Comparison of ENCODE assay signal across 8 cellular contexts in genomic region chr1:156502396-156502748, GRCh38. TPM values are rescaled to one million over a fixed set of nuclear protein-coding genes. Genes with fewer than 3 reads are reported as not detected.
DNase-seq lines count a peak whose midpoint lies in the region; ATAC-seq, FAIRE-seq and TF ChIP-seq lines count a peak whose summit lies in the region.

No MANE protein-coding gene starts in this region.

- DNase-seq in activated CD8-positive, alpha-beta memory T cell treated with anti-CD3 and anti-CD28 coated beads, Interleukin-2, amount 10 ng/mL, durations not matched to agents 7 days and 5 days = no peak
- no peak for DNase-seq in activated CD8-positive, alpha-beta memory T cell treated with anti-CD3 and anti-CD28 coated beads, Interleukin-2, amount 50 U/mL, for 4 hours
- no peak for DNase-seq in lower lobe of right lung
- DNase-seq in thyroid gland = no peak
- no peak for DNase-seq in HTR-8/SVneo (ENCODE audit: insufficient read length, low spot score)
- DNase-seq in stimulated activated naive CD4-positive, alpha-beta T cell treated with Interleukin-2 at 50 U/mL for 16 hours (lab: John Stamatoyannopoulos, UW) = no peak

- no peak for ATAC-seq in activated CD8-positive, alpha-beta memory T cell treated with anti-CD3 and anti-CD28 coated beads, Interleukin-2, amount 10 ng/mL, durations not matched to agents 7 days and 5 days
- no peak for ATAC-seq in lower lobe of right lung
- ATAC-seq in HG02885 (IDR thresholded peaks at IDR 0.05; ENCODE audit: poor library complexity, unreplicated experiment) = no peak

- peaks cover 8% of the 10 kb centered on the region for H3K36me3 Mint-ChIP-seq in activated CD8-positive, alpha-beta memory T cell treated with anti-CD3 and anti-CD28 coated beads, Interleukin-2, amount 10 ng/mL, durations not matched to agents 7 days and 5 days

- CTCF ChIA-PET in activated CD8-positive, alpha-beta memory T cell treated with anti-CD3 and anti-CD28 coated beads, Interleukin-2, amount 10 ng/mL, durations not matched to agents 7 days and 5 days (lab: Charles Lee) = interaction anchor here (0.6 to 18.2 kb wide), 8 partner anchors 17 to 129 kb away, joined by 3 to 372 read pairs (median 3); no protein-coding TSS in a partner anchor

- no peak for FAIRE-seq in HTR-8/SVneo (lab: Jason Lieb, UNC)

- intact Hi-C loops in lower lobe of right lung (cut with DNase I) = no loop called here
- intact Hi-C loops in thyroid gland (cut with DNase I) = no loop called here

- no peak for TF ChIP-seq POLR2A in thyroid gland (IDR thresholded peaks at IDR 0.05)

- H3K27ac Mint-ChIP-seq in activated CD8-positive, alpha-beta memory T cell treated with anti-CD3 and anti-CD28 coated beads, Interleukin-2, amount 10 ng/mL, durations not matched to agents 7 days and 5 days = peak overlapping the region; percentile 97

- peak overlapping the region; percentile 70 for H3K4me3 Mint-ChIP-seq in activated CD8-positive, alpha-beta memory T cell treated with anti-CD3 and anti-CD28 coated beads, Interleukin-2, amount 10 ng/mL, durations not matched to agents 7 days and 5 days

- H3K36me3 ChIP-seq in lower lobe of right lung (no peaks in the 10 kb centered on the region), thyroid gland (no peaks in the 10 kb centered on the region)

- WGBS in adipose tissue, 3 donors = 6 to 38% (median 14%) methylated on average over 1 of the region's 1 CpG
- 40 to 46% methylated on average over 1 of the region's 1 CpG for WGBS in thyroid gland, 2 donors

- H3K9me3 Mint-ChIP-seq in activated CD8-positive, alpha-beta memory T cell treated with anti-CD3 and anti-CD28 coated beads, Interleukin-2, amount 10 ng/mL, durations not matched to agents 7 days and 5 days (ENCODE audit: low read depth) = no peaks in the 10 kb centered on the region

- peak overlapping the region; percentile 68 for H3K27ac ChIP-seq in adipose tissue (ENCODE audit: low read depth, low read length)
- peak overlapping the region; percentile 100 for H3K27ac ChIP-seq in lower lobe of right lung
- H3K27ac ChIP-seq in thyroid gland = peak overlapping the region; percentile 99 to 100 (median 100)

- no peaks in the 10 kb centered on the region for H3K9me3 ChIP-seq in lower lobe of right lung
- H3K9me3 ChIP-seq in thyroid gland = no peaks in the 10 kb centered on the region

- TF ChIP-seq CTCF in lower lobe of right lung (IDR thresholded peaks at IDR 0.05) (no peak), thyroid gland (IDR thresholded peaks at IDR 0.05) (no peak)

- peaks cover 69% of the 10 kb centered on the region for H3K4me1 Mint-ChIP-seq in activated CD8-positive, alpha-beta memory T cell treated with anti-CD3 and anti-CD28 coated beads, Interleukin-2, amount 10 ng/mL, durations not matched to agents 7 days and 5 days

- H3K4me3 ChIP-seq in lower lobe of right lung (peak overlapping the region; percentile 88), thyroid gland (replicated peaks in 1 of 3) (peak overlapping the region in 1 of 3 donors; percentile 16)

- H3K27me3 ChIP-seq in lower lobe of right lung (ENCODE audit: low read depth) (no peaks in the 10 kb centered on the region), thyroid gland (no peaks in the 10 kb centered on the region)

- peaks cover 65% of the 10 kb centered on the region for H3K4me1 ChIP-seq in lower lobe of right lung
- H3K4me1 ChIP-seq in thyroid gland = peaks cover 53 to 54% of the 10 kb centered on the region in 2 donors

- H3K27me3 Mint-ChIP-seq in activated CD8-positive, alpha-beta memory T cell treated with anti-CD3 and anti-CD28 coated beads, Interleukin-2, amount 10 ng/mL, durations not matched to agents 7 days and 5 days = no peaks in the 10 kb centered on the region

RNA-seq across cellular contexts. Expression of gene MEF2D, which starts 1.8 kb away (rescaled TPM):
- 10 to 100 TPM; 57.1 to 63.1 TPM for total RNA-seq in activated CD8-positive, alpha-beta memory T cell treated with anti-CD3 and anti-CD28 coated beads, Interleukin-2, amount 10 ng/mL, durations not matched to agents 7 days and 5 days
- 10 to 100 TPM; 13.4 to 28.7 (median 17.4) TPM for polyA plus RNA-seq in adipose tissue
- total RNA-seq in lower lobe of right lung (51.0 TPM), thyroid gland (10 to 100 TPM; 26.4 to 80.6 (median 32.0) TPM)
